8 cellular contexts compared by ENCODE assay signal in the genomic region with DNA sequence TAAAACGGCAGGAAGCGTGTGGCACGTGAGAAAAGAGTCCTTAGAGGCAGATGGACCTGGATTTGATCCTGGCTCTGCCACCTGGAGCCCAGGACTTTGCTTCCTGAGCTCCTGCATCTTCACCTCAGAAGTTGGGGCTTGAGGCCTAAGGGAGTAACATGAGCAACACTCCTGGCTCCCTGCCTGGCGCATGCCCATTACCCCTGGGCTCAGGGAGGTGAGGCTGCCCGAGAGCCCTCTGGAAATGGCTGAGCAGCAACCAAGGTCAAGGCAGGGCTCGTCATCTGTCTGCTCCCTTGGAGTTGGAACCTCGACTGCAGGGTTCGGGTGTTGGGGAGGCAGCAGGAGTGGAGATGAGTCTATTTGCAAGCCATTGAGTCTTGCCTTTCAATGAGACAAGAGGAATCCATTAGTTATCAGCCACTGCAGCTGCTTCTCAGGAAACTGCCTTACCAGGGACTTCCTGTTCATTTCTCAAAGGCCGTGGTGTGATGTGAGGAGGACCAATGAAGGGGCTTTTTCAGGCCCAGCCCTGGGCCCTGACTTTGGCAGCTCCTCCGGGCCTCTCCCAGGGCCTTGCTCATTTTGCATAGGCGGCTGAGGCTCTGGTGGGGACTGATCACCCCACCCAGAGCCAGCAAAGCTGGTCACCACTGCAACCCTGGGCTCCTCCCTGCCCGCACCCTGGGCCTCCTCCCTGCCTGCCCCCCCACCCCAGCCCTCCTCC. TPM values are rescaled to one million over a fixed set of nuclear protein-coding genes. Genes with fewer than 3 reads are reported as not detected.
DNase-seq lines count a peak whose midpoint lies in the region; ATAC-seq and TF ChIP-seq lines count a peak whose summit lies in the region.

No MANE protein-coding gene starts in this region.

- H3K36me3 Mint-ChIP-seq in activated CD4-positive, alpha-beta memory T cell treated with anti-CD3 and anti-CD28 coated beads for 36 hours: peaks cover 3% of the 10 kb centered on the region

- H3K4me3 Mint-ChIP-seq in activated CD4-positive, alpha-beta memory T cell treated with anti-CD3 and anti-CD28 coated beads for 36 hours: no peak overlapping the region

- H3K9me3 Mint-ChIP-seq in activated CD4-positive, alpha-beta memory T cell treated with anti-CD3 and anti-CD28 coated beads for 36 hours: no peaks in the 10 kb centered on the region

- H3K79me2 ChIP-seq in parathyroid adenoma: peaks cover 3% of the 10 kb centered on the region

- peak; percentile 90 for ATAC-seq in HG02588 (IDR thresholded peaks at IDR 0.05; ENCODE audit: unreplicated experiment)
- ATAC-seq in omental fat pad (ENCODE audit: low FRiP score): no peak

- H3K4me1 Mint-ChIP-seq in activated CD4-positive, alpha-beta memory T cell treated with anti-CD3 and anti-CD28 coated beads for 36 hours (ENCODE audit: low read depth): peaks cover 23% of the 10 kb centered on the region

- CTCF ChIA-PET in activated CD4-positive, alpha-beta memory T cell treated with anti-CD3 and anti-CD28 coated beads for 36 hours (lab: Charles Lee): interaction anchor here (0.7 to 1.7 kb wide), 4 partner anchors 19 to 64 kb away, joined by 3 to 4 read pairs (median 3); no protein-coding TSS in a partner anchor

- peak; percentile 6 for DNase-seq in activated naive CD4-positive, alpha-beta T cell treated with Interleukin-2 at 50 U/mL for 16 hours
- DNase-seq in activated naive CD4-positive, alpha-beta T cell treated with anti-CD3 and anti-CD28 coated beads, Interleukin-2, amount 50 U/mL, for 16 hours: no peak
- DNase-seq in NCI-H1092 (lab: John Stamatoyannopoulos, UW): peak; percentile 72
- DNase-seq in activated CD4-positive, alpha-beta memory T cell treated with anti-CD3 and anti-CD28 coated beads for 36 hours: peak; percentile 80
- DNase-seq in fibroblast of the aortic adventitia (ENCODE audit: low read depth): peak; percentile 87
- DNase-seq in omental fat pad (ENCODE audit: low spot score): no peak

- H3K4me3 ChIP-seq in fibroblast of the aortic adventitia (ENCODE audit: low read depth, low read length) (no peak overlapping the region), parathyroid adenoma (ENCODE audit: low read depth, low read length) (no peak overlapping the region)

- H3K27ac ChIP-seq in parathyroid adenoma: peak overlapping the region; percentile 71

- H2AFZ ChIP-seq in parathyroid adenoma: peak overlapping the region; percentile 53

- no peak for TF ChIP-seq CTCF in fibroblast of the aortic adventitia (IDR thresholded peaks at IDR 0.05; ENCODE audit: insufficient read depth, low read length)
- TF ChIP-seq CTCF in parathyroid adenoma (IDR thresholded peaks at IDR 0.05): no peak
- no peak for TF ChIP-seq CTCF in omental fat pad (IDR thresholded peaks at IDR 0.05)

- peaks cover 33% of the 10 kb centered on the region for H3K4me1 ChIP-seq in parathyroid adenoma

- no peaks in the 10 kb centered on the region for H3K36me3 ChIP-seq in parathyroid adenoma (ENCODE audit: control insufficient read depth, insufficient read depth, low read length)

- H3K27ac Mint-ChIP-seq in activated CD4-positive, alpha-beta memory T cell treated with anti-CD3 and anti-CD28 coated beads for 36 hours: peak overlapping the region; percentile 89

- POLR2A ChIA-PET in activated CD4-positive, alpha-beta memory T cell treated with anti-CD3 and anti-CD28 coated beads for 36 hours (lab: Charles Lee): interaction anchor here (0.9 kb wide), 1 partner anchor 16 kb away, joined by 4 read pairs; no protein-coding TSS in a partner anchor

- no peak overlapping the region for H3K9ac ChIP-seq in parathyroid adenoma

- peaks cover 7% of the 10 kb centered on the region for H3K27me3 Mint-ChIP-seq in activated CD4-positive, alpha-beta memory T cell treated with anti-CD3 and anti-CD28 coated beads for 36 hours

- no peaks in the 10 kb centered on the region for H3K9me3 ChIP-seq in parathyroid adenoma (ENCODE audit: control insufficient read depth, low read length)

- H3K4me2 ChIP-seq in parathyroid adenoma (ENCODE audit: low read length): no peak overlapping the region

- intact Hi-C loops in activated CD4-positive, alpha-beta memory T cell treated with anti-CD3 and anti-CD28 coated beads for 36 hours (cut with micrococcal nuclease): no loop called here

- no peaks in the 10 kb centered on the region for H3K27me3 ChIP-seq in parathyroid adenoma (ENCODE audit: control insufficient read depth, insufficient read depth, low read length)

RNA-seq across cellular contexts. Expression of gene FADS2, which starts 6.3 kb away (rescaled TPM):
- total RNA-seq in activated CD4-positive, alpha-beta memory T cell treated with anti-CD3 and anti-CD28 coated beads for 36 hours: 10 to 100 TPM; 58.2 to 60.8 TPM
- total RNA-seq in fibroblast of the aortic adventitia (ENCODE audit: low replicate concordance): 125 and 143 TPM in 2 replicates
- total RNA-seq in omental fat pad: 10 to 100 TPM in 3 of 4 donors, 1 to 10 TPM in 1; 7.8 to 40.1 (median 16.2) TPM

RNA-seq across cellular contexts. Expression of gene FADS1, which starts 17.6 kb away (rescaled TPM):
- 10 to 100 TPM; 24.9 to 26.5 TPM for total RNA-seq in activated CD4-positive, alpha-beta memory T cell treated with anti-CD3 and anti-CD28 coated beads for 36 hours
- 48.8 and 74.1 TPM in 2 replicates for total RNA-seq in fibroblast of the aortic adventitia (ENCODE audit: low replicate concordance)
- 10 to 100 TPM; 20.1 to 49.1 (median 22.0) TPM for total RNA-seq in omental fat pad

RNA-seq across cellular contexts. Expression of gene FEN1, which starts 41.7 kb away (rescaled TPM):
- 100 to 1,000 TPM; 108 to 111 TPM for total RNA-seq in activated CD4-positive, alpha-beta memory T cell treated with anti-CD3 and anti-CD28 coated beads for 36 hours
- total RNA-seq in fibroblast of the aortic adventitia (ENCODE audit: low replicate concordance) (12.3 and 43.3 TPM in 2 replicates), omental fat pad (1 to 10 TPM; 4.7 to 8.9 (median 6.7) TPM)

RNA-seq across cellular contexts. Expression of gene TMEM258, which starts 42.0 kb away (rescaled TPM):
- 100 to 1,000 TPM; 191 to 192 TPM for total RNA-seq in activated CD4-positive, alpha-beta memory T cell treated with anti-CD3 and anti-CD28 coated beads for 36 hours
- total RNA-seq in fibroblast of the aortic adventitia (ENCODE audit: low replicate concordance) (14.1 and 98.1 TPM in 2 replicates), omental fat pad (10 to 100 TPM; 27.9 to 52.6 (median 43.4) TPM)

RNA-seq across cellular contexts. Expression of gene FADS3, which starts 56.9 kb away (rescaled TPM):
- total RNA-seq in activated CD4-positive, alpha-beta memory T cell treated with anti-CD3 and anti-CD28 coated beads for 36 hours: 10 to 100 TPM; 11.9 to 12.1 TPM
- total RNA-seq in fibroblast of the aortic adventitia (ENCODE audit: low replicate concordance): 22.1 and 35.9 TPM in 2 replicates
- total RNA-seq in omental fat pad: 100 to 1,000 TPM; 111 to 285 (median 246) TPM

Comparison
In these comparisons a context has a peak if more than half of its experiments do, and no peak if none do; other contexts are left out.
1. DNase-seq: peak in activated naive CD4-positive, alpha-beta T cell treated with Interleukin-2 at 50 U/mL for 16 hours (single experiment), NCI-H1092 (single experiment), activated CD4-positive, alpha-beta memory T cell treated with anti-CD3 and anti-CD28 coated beads for 36 hours (single experiment) and fibroblast of the aortic adventitia (single experiment); none in activated naive CD4-positive, alpha-beta T cell treated with anti-CD3 and anti-CD28 coated beads, Interleukin-2, amount 50 U/mL, for 16 hours (single experiment) and omental fat pad (single experiment).